In genomic region chr14:92540472-92541048, GRCh38 we compare ENCODE assay signal across 8 cellular contexts. TPM values are rescaled to one million over a fixed set of nuclear protein-coding genes. Genes with fewer than 3 reads are reported as not detected.
DNase-seq lines count a peak whose midpoint lies in the region; ATAC-seq and TF ChIP-seq lines count a peak whose summit lies in the region.

No MANE protein-coding gene starts in this region.

- CTCF ChIA-PET in activated CD8-positive, alpha-beta memory T cell treated with anti-CD3 and anti-CD28 coated beads, Interleukin-2, amount 10 ng/mL, durations not matched to agents 7 days and 5 days (lab: Charles Lee) = interaction anchor here (0.9 kb wide), 1 partner anchor 47 kb away, joined by 3 read pairs; no protein-coding TSS in a partner anchor

- peak overlapping the region; percentile 80 to 87 for H3K27ac ChIP-seq in breast epithelium
- no peak overlapping the region for H3K27ac ChIP-seq in substantia nigra (ENCODE audit: low read depth, low read length, poor library complexity, severe bottlenecking)

- no peak for TF ChIP-seq CTCF in breast epithelium (IDR thresholded peaks at IDR 0.05)
- TF ChIP-seq CTCF in nephron progenitor cell (IDR thresholded peaks at IDR 0.05) = no peak

- H3K36me3 Mint-ChIP-seq in nephron progenitor cell (ENCODE audit: low read depth) = no peaks in the 10 kb centered on the region
- peaks cover 12% of the 10 kb centered on the region for H3K36me3 Mint-ChIP-seq in activated CD8-positive, alpha-beta memory T cell treated with anti-CD3 and anti-CD28 coated beads, Interleukin-2, amount 10 ng/mL, durations not matched to agents 7 days and 5 days

- peaks cover 0 to 13% of the 10 kb centered on the region in 2 donors for H3K4me1 ChIP-seq in breast epithelium

- peaks cover 4% of the 10 kb centered on the region for H3K27me3 Mint-ChIP-seq in nephron progenitor cell (ENCODE audit: low read depth, poor library complexity)
- H3K27me3 Mint-ChIP-seq in activated CD8-positive, alpha-beta memory T cell treated with anti-CD3 and anti-CD28 coated beads, Interleukin-2, amount 10 ng/mL, durations not matched to agents 7 days and 5 days = no peaks in the 10 kb centered on the region

- no peak overlapping the region for H3K4me3 Mint-ChIP-seq in nephron progenitor cell
- no peak overlapping the region for H3K4me3 Mint-ChIP-seq in activated CD8-positive, alpha-beta memory T cell treated with anti-CD3 and anti-CD28 coated beads, Interleukin-2, amount 10 ng/mL, durations not matched to agents 7 days and 5 days

- H3K27me3 ChIP-seq in breast epithelium = no peaks in the 10 kb centered on the region

- ATAC-seq in left lobe of liver = peak; percentile 76
- ATAC-seq in activated CD8-positive, alpha-beta memory T cell treated with anti-CD3 and anti-CD28 coated beads, Interleukin-2, amount 10 ng/mL, durations not matched to agents 7 days and 5 days = no peak

- H3K4me1 Mint-ChIP-seq in nephron progenitor cell = no peaks in the 10 kb centered on the region
- peaks cover 65% of the 10 kb centered on the region for H3K4me1 Mint-ChIP-seq in activated CD8-positive, alpha-beta memory T cell treated with anti-CD3 and anti-CD28 coated beads, Interleukin-2, amount 10 ng/mL, durations not matched to agents 7 days and 5 days

- TF ChIP-seq POLR2A in breast epithelium (IDR thresholded peaks at IDR 0.05) = no peak

- H3K27ac Mint-ChIP-seq in nephron progenitor cell = no peak overlapping the region
- no peak overlapping the region for H3K27ac Mint-ChIP-seq in activated CD8-positive, alpha-beta memory T cell treated with anti-CD3 and anti-CD28 coated beads, Interleukin-2, amount 10 ng/mL, durations not matched to agents 7 days and 5 days

- peak overlapping the region in 1 of 3 donors; percentile 19 for H3K4me3 ChIP-seq in breast epithelium

- no peaks in the 10 kb centered on the region for H3K36me3 ChIP-seq in breast epithelium

- intact Hi-C loops in breast epithelium (cut with DNase I; ENCODE audit: low total_unique reads) = no loop called here

- no peaks in the 10 kb centered on the region for H3K9me3 ChIP-seq in breast epithelium

- H3K9me3 Mint-ChIP-seq in nephron progenitor cell = no peaks in the 10 kb centered on the region
- no peaks in the 10 kb centered on the region for H3K9me3 Mint-ChIP-seq in activated CD8-positive, alpha-beta memory T cell treated with anti-CD3 and anti-CD28 coated beads, Interleukin-2, amount 10 ng/mL, durations not matched to agents 7 days and 5 days (ENCODE audit: low read depth)

- peak; percentile 93 for DNase-seq in AG20443 (ENCODE audit: low spot score)
- peak; percentile 97 for DNase-seq in LHCN-M2 (ENCODE audit: low read depth)
- DNase-seq in breast epithelium (ENCODE audit: low spot score in 2 of 2) = peak; percentile 79 to 88
- DNase-seq in left lobe of liver (ENCODE audit: low spot score) = peak; percentile 90
- peak in 36 of 49 donors; percentile 14 to 87 (median 48) for DNase-seq in substantia nigra (lab: John Stamatoyannopoulos, UW)
- DNase-seq in KG1 (lab: John Stamatoyannopoulos, UW) = no peak
- no peak for DNase-seq in nephron progenitor cell
- no peak for DNase-seq in activated CD8-positive, alpha-beta memory T cell treated with anti-CD3 and anti-CD28 coated beads, Interleukin-2, amount 10 ng/mL, durations not matched to agents 7 days and 5 days

RNA-seq across cellular contexts. Expression of gene RIN3, which starts 27.0 kb away (rescaled TPM):
- 1.5 and 2.1 TPM in 2 replicates for total RNA-seq in LHCN-M2 (2014; rRNA removed)
- polyA plus RNA-seq in LHCN-M2 (2012) = 4.8 TPM
- 10 to 100 TPM; 10.7 to 19.7 (median 12.1) TPM for total RNA-seq in breast epithelium
- total RNA-seq in left lobe of liver = 20.2 TPM
- total RNA-seq in activated CD8-positive, alpha-beta memory T cell treated with anti-CD3 and anti-CD28 coated beads, Interleukin-2, amount 10 ng/mL, durations not matched to agents 7 days and 5 days = 100 to 1,000 TPM in 1 of 2 experiments, 10 to 100 TPM in 1; 76.1 to 122 TPM

Comparison
In these comparisons a context has a peak if more than half of its experiments do, and no peak if none do; other contexts are left out.
1. DNase-seq: peak in AG20443 (single experiment), LHCN-M2 (single experiment), breast epithelium (2 of 2), left lobe of liver (single experiment) and substantia nigra (36 of 49); none in KG1 (single experiment), nephron progenitor cell (single experiment) and activated CD8-positive, alpha-beta memory T cell treated with anti-CD3 and anti-CD28 coated beads, Interleukin-2, amount 10 ng/mL, durations not matched to agents 7 days and 5 days (single experiment).